Comparison of ENCODE assay signal across 1 cellular context in the genomic region with DNA sequence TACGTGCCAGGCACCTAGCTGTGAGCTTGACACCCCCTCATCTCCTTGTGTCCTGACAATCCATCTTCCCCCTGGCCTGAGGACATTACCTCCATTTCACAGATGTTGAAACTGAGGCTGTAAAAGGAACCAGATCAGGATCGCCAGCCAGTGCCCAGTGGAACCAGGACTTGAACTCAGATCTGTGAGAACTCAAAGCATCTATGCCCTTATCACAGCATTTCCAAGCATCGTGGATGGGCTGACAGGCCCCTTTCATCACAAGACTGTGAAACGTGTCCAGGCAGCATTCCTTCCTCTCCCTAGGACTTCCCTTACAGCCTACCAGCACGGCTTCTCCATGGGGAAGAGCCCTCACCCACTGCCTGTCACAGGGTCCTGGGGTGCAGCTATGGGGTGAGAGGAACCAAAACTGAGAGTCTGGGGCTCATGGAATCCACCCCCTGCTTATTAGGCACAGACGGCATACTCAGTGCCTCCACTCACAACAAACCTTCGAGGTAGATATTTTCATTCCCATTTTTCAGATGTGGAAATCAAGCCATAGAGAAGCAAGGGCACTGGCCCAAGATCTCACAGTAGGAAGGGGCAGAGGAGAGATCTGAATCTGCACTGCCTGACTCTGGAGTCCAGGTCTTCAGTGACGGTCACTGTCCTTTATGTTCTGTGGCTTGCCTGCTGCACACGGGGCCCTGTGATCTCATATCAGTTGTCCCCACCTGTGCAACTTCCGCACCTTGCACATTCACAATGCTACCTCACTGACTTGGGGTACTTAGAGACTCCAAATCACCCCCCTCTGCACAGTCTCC.
TF ChIP-seq lines count a peak whose summit lies in the region.

No MANE protein-coding gene starts in this region.

TF ChIP-seq in HepG2, 621 proteins besides CTCF, POLR2A, EP300 and RAD21 (continued from another document):
- TF ChIP-seq, protein P1, sequence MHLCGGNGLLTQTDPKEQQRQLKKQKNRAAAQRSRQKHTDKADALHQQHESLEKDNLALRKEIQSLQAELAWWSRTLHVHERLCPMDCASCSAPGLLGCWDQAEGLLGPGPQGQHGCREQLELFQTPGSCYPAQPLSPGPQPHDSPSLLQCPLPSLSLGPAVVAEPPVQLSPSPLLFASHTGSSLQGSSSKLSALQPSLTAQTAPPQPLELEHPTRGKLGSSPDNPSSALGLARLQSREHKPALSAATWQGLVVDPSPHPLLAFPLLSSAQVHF (CRISPR knock-in tag; IDR thresholded peaks at IDR 0.05) = no peak
- TF ChIP-seq, protein P2, sequence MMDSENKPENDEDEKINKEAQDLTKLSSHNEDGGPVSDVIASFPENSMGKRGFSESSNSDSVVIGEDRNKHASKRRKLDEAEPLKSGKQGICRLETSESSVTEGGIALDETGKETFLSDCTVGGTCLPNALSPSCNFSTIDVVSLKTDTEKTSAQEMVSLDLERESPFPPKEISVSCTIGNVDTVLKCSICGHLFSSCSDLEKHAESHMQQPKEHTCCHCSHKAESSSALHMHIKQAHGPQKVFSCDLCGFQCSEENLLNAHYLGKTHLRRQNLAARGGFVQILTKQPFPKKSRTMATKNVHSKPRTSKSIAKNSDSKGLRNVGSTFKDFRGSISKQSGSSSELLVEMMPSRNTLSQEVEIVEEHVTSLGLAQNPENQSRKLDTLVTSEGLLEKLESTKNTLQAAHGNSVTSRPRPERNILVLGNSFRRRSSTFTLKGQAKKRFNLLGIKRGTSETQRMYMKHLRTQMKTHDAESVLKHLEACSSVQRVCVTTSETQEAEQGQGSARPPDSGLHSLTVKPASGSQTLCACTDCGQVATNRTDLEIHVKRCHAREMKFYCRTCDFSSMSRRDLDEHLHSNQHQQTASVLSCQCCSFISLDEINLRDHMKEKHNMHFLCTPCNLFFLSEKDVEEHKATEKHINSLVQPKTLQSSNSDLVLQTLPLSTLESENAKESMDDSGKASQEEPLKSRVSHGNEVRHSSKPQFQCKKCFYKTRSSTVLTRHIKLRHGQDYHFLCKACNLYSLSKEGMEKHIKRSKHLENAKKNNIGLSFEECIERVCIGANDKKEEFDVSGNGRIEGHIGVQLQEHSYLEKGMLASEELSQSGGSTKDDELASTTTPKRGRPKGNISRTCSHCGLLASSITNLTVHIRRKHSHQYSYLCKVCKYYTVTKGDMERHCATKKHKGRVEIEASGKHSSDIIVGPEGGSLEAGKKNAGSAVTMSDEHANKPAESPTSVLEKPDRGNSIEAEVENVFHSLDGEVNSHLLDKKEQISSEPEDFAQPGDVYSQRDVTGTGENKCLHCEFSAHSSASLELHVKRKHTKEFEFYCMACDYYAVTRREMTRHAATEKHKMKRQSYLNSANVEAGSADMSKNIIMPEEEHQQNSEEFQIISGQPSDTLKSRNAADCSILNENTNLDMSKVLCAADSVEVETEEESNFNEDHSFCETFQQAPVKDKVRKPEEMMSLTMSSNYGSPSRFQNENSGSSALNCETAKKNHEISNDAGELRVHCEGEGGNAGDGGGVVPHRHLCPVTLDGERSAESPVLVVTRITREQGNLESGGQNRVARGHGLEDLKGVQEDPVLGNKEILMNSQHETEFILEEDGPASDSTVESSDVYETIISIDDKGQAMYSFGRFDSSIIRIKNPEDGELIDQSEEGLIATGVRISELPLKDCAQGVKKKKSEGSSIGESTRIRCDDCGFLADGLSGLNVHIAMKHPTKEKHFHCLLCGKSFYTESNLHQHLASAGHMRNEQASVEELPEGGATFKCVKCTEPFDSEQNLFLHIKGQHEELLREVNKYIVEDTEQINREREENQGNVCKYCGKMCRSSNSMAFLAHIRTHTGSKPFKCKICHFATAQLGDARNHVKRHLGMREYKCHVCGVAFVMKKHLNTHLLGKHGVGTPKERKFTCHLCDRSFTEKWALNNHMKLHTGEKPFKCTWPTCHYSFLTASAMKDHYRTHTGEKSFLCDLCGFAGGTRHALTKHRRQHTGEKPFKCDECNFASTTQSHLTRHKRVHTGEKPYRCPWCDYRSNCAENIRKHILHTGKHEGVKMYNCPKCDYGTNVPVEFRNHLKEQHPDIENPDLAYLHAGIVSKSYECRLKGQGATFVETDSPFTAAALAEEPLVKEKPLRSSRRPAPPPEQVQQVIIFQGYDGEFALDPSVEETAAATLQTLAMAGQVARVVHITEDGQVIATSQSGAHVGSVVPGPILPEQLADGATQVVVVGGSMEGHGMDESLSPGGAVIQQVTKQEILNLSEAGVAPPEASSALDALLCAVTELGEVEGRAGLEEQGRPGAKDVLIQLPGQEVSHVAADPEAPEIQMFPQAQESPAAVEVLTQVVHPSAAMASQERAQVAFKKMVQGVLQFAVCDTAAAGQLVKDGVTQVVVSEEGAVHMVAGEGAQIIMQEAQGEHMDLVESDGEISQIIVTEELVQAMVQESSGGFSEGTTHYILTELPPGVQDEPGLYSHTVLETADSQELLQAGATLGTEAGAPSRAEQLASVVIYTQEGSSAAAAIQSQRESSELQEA (CRISPR knock-in tag; IDR thresholded peaks at IDR 0.05; ENCODE audit: not compliant biosample characterization) = no peak
- TF ChIP-seq ZNF629 (CRISPR knock-in tag; conservative IDR thresholded peaks at IDR 0.05) = peak; percentile 83
- no peak for TF ChIP-seq MED13 (CRISPR knock-in tag; IDR thresholded peaks at IDR 0.05)
- TF ChIP-seq U2AF2 (IDR thresholded peaks at IDR 0.05; ENCODE audit: low read depth, low read length) = no peak
- 0 out of 2 replicates have a peak, but pooled peaks have one; percentile 31 for TF ChIP-seq ZNF552 (CRISPR knock-in tag; IDR thresholded peaks at IDR 0.05; ENCODE audit: borderline replicate concordance)
- TF ChIP-seq, protein P3, sequence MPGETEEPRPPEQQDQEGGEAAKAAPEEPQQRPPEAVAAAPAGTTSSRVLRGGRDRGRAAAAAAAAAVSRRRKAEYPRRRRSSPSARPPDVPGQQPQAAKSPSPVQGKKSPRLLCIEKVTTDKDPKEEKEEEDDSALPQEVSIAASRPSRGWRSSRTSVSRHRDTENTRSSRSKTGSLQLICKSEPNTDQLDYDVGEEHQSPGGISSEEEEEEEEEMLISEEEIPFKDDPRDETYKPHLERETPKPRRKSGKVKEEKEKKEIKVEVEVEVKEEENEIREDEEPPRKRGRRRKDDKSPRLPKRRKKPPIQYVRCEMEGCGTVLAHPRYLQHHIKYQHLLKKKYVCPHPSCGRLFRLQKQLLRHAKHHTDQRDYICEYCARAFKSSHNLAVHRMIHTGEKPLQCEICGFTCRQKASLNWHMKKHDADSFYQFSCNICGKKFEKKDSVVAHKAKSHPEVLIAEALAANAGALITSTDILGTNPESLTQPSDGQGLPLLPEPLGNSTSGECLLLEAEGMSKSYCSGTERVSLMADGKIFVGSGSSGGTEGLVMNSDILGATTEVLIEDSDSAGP (CRISPR knock-in tag; IDR thresholded peaks at IDR 0.05; ENCODE audit: borderline replicate concordance) = peak; percentile 42; the same call in 1 of the 2 replicates
- 0 out of 2 replicates have a peak, but pooled peaks have one; percentile 70 for TF ChIP-seq ZNF737 (CRISPR knock-in tag; IDR thresholded peaks at IDR 0.05; ENCODE audit: borderline replicate concordance)
- TF ChIP-seq, protein P4, sequence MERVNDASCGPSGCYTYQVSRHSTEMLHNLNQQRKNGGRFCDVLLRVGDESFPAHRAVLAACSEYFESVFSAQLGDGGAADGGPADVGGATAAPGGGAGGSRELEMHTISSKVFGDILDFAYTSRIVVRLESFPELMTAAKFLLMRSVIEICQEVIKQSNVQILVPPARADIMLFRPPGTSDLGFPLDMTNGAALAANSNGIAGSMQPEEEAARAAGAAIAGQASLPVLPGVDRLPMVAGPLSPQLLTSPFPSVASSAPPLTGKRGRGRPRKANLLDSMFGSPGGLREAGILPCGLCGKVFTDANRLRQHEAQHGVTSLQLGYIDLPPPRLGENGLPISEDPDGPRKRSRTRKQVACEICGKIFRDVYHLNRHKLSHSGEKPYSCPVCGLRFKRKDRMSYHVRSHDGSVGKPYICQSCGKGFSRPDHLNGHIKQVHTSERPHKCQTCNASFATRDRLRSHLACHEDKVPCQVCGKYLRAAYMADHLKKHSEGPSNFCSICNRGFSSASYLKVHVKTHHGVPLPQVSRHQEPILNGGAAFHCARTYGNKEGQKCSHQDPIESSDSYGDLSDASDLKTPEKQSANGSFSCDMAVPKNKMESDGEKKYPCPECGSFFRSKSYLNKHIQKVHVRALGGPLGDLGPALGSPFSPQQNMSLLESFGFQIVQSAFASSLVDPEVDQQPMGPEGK (CRISPR knock-in tag; IDR thresholded peaks at IDR 0.05) = no peak
- 0 out of 2 replicates have a peak, but pooled peaks have one; percentile 25 for TF ChIP-seq ZNF598 (CRISPR knock-in tag; IDR thresholded peaks at IDR 0.05; ENCODE audit: borderline replicate concordance)
- TF ChIP-seq JUN (CRISPR knock-in tag; IDR thresholded peaks at IDR 0.05) = no peak
- TF ChIP-seq, protein P5, sequence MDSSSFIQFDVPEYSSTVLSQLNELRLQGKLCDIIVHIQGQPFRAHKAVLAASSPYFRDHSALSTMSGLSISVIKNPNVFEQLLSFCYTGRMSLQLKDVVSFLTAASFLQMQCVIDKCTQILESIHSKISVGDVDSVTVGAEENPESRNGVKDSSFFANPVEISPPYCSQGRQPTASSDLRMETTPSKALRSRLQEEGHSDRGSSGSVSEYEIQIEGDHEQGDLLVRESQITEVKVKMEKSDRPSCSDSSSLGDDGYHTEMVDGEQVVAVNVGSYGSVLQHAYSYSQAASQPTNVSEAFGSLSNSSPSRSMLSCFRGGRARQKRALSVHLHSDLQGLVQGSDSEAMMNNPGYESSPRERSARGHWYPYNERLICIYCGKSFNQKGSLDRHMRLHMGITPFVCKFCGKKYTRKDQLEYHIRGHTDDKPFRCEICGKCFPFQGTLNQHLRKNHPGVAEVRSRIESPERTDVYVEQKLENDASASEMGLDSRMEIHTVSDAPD (CRISPR knock-in tag; IDR thresholded peaks at IDR 0.05) = peak; percentile 63
- no peak for TF ChIP-seq TP53 (CRISPR knock-in tag; conservative IDR thresholded peaks at IDR 0.05)
- no peak for TF ChIP-seq HMG20B (CRISPR knock-in tag; conservative IDR thresholded peaks at IDR 0.05)
- TF ChIP-seq ZNF274 (CRISPR knock-in tag; IDR thresholded peaks at IDR 0.05) = 0 out of 2 replicates have a peak, but pooled peaks have one; percentile 44
- TF ChIP-seq, protein P6, sequence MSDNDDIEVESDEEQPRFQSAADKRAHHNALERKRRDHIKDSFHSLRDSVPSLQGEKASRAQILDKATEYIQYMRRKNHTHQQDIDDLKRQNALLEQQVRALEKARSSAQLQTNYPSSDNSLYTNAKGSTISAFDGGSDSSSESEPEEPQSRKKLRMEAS (IDR thresholded peaks at IDR 0.05) = 0 out of 2 replicates have a peak, but pooled peaks have one; percentile 23
- TF ChIP-seq SYNCRIP (IDR thresholded peaks at IDR 0.05; ENCODE audit: insufficient read depth, low read depth, low read length) = no peak
- TF ChIP-seq ETV5 (CRISPR knock-in tag; IDR thresholded peaks at IDR 0.05; ENCODE audit: borderline replicate concordance) = peak; percentile 18; the same call in 1 of the 2 replicates
- no peak for TF ChIP-seq NR1H2 (CRISPR knock-in tag; IDR thresholded peaks at IDR 0.05; ENCODE audit: borderline replicate concordance, low read depth)
- no peak for TF ChIP-seq NFYC (CRISPR knock-in tag; IDR thresholded peaks at IDR 0.05)
- TF ChIP-seq ATM (IDR thresholded peaks at IDR 0.05; ENCODE audit: borderline replicate concordance) = no peak
- TF ChIP-seq ZNF510 (CRISPR knock-in tag; IDR thresholded peaks at IDR 0.05; ENCODE audit: low read depth) = no peak
- TF ChIP-seq, protein P7, sequence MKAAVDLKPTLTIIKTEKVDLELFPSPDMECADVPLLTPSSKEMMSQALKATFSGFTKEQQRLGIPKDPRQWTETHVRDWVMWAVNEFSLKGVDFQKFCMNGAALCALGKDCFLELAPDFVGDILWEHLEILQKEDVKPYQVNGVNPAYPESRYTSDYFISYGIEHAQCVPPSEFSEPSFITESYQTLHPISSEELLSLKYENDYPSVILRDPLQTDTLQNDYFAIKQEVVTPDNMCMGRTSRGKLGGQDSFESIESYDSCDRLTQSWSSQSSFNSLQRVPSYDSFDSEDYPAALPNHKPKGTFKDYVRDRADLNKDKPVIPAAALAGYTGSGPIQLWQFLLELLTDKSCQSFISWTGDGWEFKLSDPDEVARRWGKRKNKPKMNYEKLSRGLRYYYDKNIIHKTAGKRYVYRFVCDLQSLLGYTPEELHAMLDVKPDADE (CRISPR knock-in tag; IDR thresholded peaks at IDR 0.05) = no peak
